Comparison of ENCODE assay signal across 14 cellular contexts in the genomic region with DNA sequence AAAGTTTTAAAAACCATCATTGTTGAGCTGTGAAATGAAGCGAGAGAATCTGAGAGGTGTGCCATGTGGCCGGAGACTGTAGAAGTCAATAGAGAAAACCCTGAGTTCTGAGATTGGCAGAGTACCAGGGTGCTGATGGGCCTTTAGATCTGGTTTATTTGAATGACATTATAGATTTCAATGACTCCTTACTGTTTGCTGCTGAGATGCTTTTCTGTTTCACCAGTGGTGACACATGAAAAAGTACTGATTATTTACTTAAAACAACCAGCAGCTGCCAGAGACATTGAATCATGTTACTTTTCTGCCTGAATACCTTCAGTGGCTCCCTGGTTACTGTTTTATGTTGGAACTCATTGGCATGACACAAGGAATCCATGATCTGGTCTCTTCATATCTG.
DNase-seq lines count a peak whose midpoint lies in the region; ATAC-seq, FAIRE-seq and TF ChIP-seq lines count a peak whose summit lies in the region.
"Had no signal": no experiment of that assay in that cellular context is flagged by ENCODE, and none has a peak within 500 bp of the region (broad histone marks: within the 10 kb centered on the region; RNA-seq: fewer than 3 reads in every experiment).

No MANE protein-coding gene starts in this region.

- no peaks in the 10 kb centered on the region for H3K36me3 ChIP-seq in gastroesophageal sphincter
- H3K36me3 ChIP-seq: upper lobe of right lung had no signal

- DNase-seq in ACHN = peak; percentile 62
- peak; percentile 3 for DNase-seq in M059J (ENCODE audit: low read depth)
- DNase-seq in RCC 7860 (ENCODE audit: low spot score) = peak; percentile 58
- peak; percentile 9 for DNase-seq in globus pallidus (ENCODE audit: low spot score)
- DNase-seq in effector CD8-positive, alpha-beta T cell (lab: John Stamatoyannopoulos, UW) = no peak
- DNase-seq: activated naive CD4-positive, alpha-beta T cell treated with anti-CD3 and anti-CD28 coated beads for 36 hours; DMS79 treated with DMSO at 0.1 percent for 48 hours; kidney; OCI-M1; upper lobe of right lung had no signal

- no peak for TF ChIP-seq POLR2A in gastroesophageal sphincter (IDR thresholded peaks at IDR 0.05)

- H3K27ac ChIP-seq in gastroesophageal sphincter = no peak overlapping the region
- H3K27ac ChIP-seq: skin epidermis, upper lobe of right lung had no signal

- H3K27me3 ChIP-seq in gastroesophageal sphincter = no peaks in the 10 kb centered on the region
- H3K27me3 ChIP-seq: upper lobe of right lung had no signal

- no peak for TF ChIP-seq CTCF in gastroesophageal sphincter (IDR thresholded peaks at IDR 0.05)

- H3K9me3 ChIP-seq in gastroesophageal sphincter = no peaks in the 10 kb centered on the region
- H3K9me3 ChIP-seq: upper lobe of right lung had no signal

- H3K4me1 ChIP-seq in gastroesophageal sphincter = no peaks in the 10 kb centered on the region
- H3K4me1 ChIP-seq: upper lobe of right lung had no signal

- no peak overlapping the region for H3K4me3 ChIP-seq in gastroesophageal sphincter
- H3K4me3 ChIP-seq: skin epidermis, upper lobe of right lung had no signal

- ATAC-seq in HG03439 (IDR thresholded peaks at IDR 0.05; ENCODE audit: unreplicated experiment) (no peak), gastroesophageal sphincter (no peak), HG03039 (IDR thresholded peaks at IDR 0.05; ENCODE audit: unreplicated experiment) (no peak)
- ATAC-seq: upper lobe of right lung had no signal

- 77 to 86% methylated on average over 2 of the region's 2 CpGs for WGBS in gastroesophageal sphincter (ENCODE audit: low coverage in 1 of 2), 2 donors

- FAIRE-seq in RCC 7860 (lab: Jason Lieb, UNC) = no peak

- TF ChIP-seq EP300 in gastroesophageal sphincter (IDR thresholded peaks at IDR 0.05) = no peak

- in situ Hi-C loops in ACHN (cut with HindIII; ENCODE audit: low pct_ligation_motif_present, low pct_unique_long_range_greater_than_20kb, low sequenced_read_pairs) = no loop called here
